ENCODE assay signal across 8 cellular contexts in genomic region chr4:140004580-140005314, GRCh38.
DNase-seq lines count a peak whose midpoint lies in the region; ATAC-seq and TF ChIP-seq lines count a peak whose summit lies in the region.

No MANE protein-coding gene starts in this region.

- peak overlapping the region; percentile 48 for H3K4me3 Mint-ChIP-seq in endodermal cell
- H3K4me3 Mint-ChIP-seq in activated T-helper 1 cell treated with anti-CD3 and anti-CD28 coated beads, Interleukin-12 subunit alpha, Interleukin-12 subunit beta, Interleukin-2, Interleukin-4 antibody, amounts not matched to agents 30 ng/mL and 10 ng/mL and 1 ng/mL, durations not matched to agents 14 hours and 24 hours and 36 hours = no peak overlapping the region

- H3K4me3 ChIP-seq in ACC112 (ENCODE audit: low read depth, low read length) (peak overlapping the region; percentile 68), endodermal cell (ENCODE audit: low read length) (peak overlapping the region; percentile 66), mesodermal cell (ENCODE audit: extremely low read depth, insufficient read depth, low read length, poor library complexity, severe bottlenecking) (no peak overlapping the region), aorta (ENCODE audit: low read length in 2 of 2) (peak overlapping the region; percentile 47 to 92)

- peak overlapping the region; percentile 81 for H2AFZ ChIP-seq in ACC112 (ENCODE audit: low read length, unreplicated experiment)

- WGBS in endodermal cell (ENCODE audit: insufficient coverage in 1 of 2, insufficient read length in 1 of 2), 2 experiments = 4 to 12% methylated on average over 4 to 15 of the region's 15 CpGs
- 1 to 6% methylated on average over 11 to 14 of the region's 15 CpGs for WGBS in mesodermal cell (ENCODE audit: insufficient coverage in 2 of 2), 2 experiments
- 5 to 11% methylated on average over 15 of the region's 15 CpGs for WGBS in aorta, 2 donors

- peak; percentile 33 for DNase-seq in NCI-H2107 (lab: John Stamatoyannopoulos, UW)
- peak; percentile 83 for DNase-seq in endodermal cell
- DNase-seq in aorta = peak; percentile 61 to 83
- DNase-seq in activated T-helper 1 cell treated with anti-CD3 and anti-CD28 coated beads, Interleukin-12 subunit alpha, Interleukin-12 subunit beta, Interleukin-2, Interleukin-4 antibody, amounts not matched to agents 30 ng/mL and 10 ng/mL and 1 ng/mL, durations not matched to agents 14 hours and 24 hours and 36 hours (ENCODE audit: low spot score) = no peak
- DNase-seq in HEK293T (ENCODE audit: extremely low spot score) = no peak

- CTCF ChIA-PET in HEK293T (lab: Yijun Ruan, JAX) = interaction anchor here (0.9 to 1.9 kb wide), 3 partner anchors 8 to 248 kb away, joined by 3 to 6 read pairs (median 5); no protein-coding TSS in a partner anchor

- H3K27me3 Mint-ChIP-seq in endodermal cell (ENCODE audit: insufficient read depth) = no peaks in the 10 kb centered on the region
- H3K27me3 Mint-ChIP-seq in activated T-helper 1 cell treated with anti-CD3 and anti-CD28 coated beads, Interleukin-12 subunit alpha, Interleukin-12 subunit beta, Interleukin-2, Interleukin-4 antibody, amounts not matched to agents 30 ng/mL and 10 ng/mL and 1 ng/mL, durations not matched to agents 14 hours and 24 hours and 36 hours (ENCODE audit: insufficient read depth) = peaks cover 35% of the 10 kb centered on the region

- H3K9me3 ChIP-seq in endodermal cell (ENCODE audit: control insufficient read depth, low read length) (no peaks in the 10 kb centered on the region), mesodermal cell (ENCODE audit: control insufficient read depth, low read length) (no peaks in the 10 kb centered on the region), aorta (ENCODE audit: control insufficient read depth, low read length) (no peaks in the 10 kb centered on the region)

- intact Hi-C loops in aorta (cut with DNase I) = no loop called here
- intact Hi-C loops in activated T-helper 1 cell treated with anti-CD3 and anti-CD28 coated beads, Interleukin-12 subunit alpha, Interleukin-12 subunit beta, Interleukin-2, Interleukin-4 antibody, amounts not matched to agents 30 ng/mL and 10 ng/mL and 1 ng/mL, durations not matched to agents 14 hours and 24 hours and 36 hours (cut with micrococcal nuclease) = no loop called here

- H3K79me2 ChIP-seq in ACC112 (ENCODE audit: control insufficient read depth, insufficient read depth, low read length, unreplicated experiment) = no peaks in the 10 kb centered on the region

- H3K36me3 ChIP-seq in ACC112 (ENCODE audit: insufficient read depth, low read length) = no peaks in the 10 kb centered on the region
- no peaks in the 10 kb centered on the region for H3K36me3 ChIP-seq in endodermal cell (ENCODE audit: control insufficient read depth, insufficient read depth, low read length)
- H3K36me3 ChIP-seq in mesodermal cell (ENCODE audit: control insufficient read depth, insufficient read depth, low read length) = no peaks in the 10 kb centered on the region
- no peaks in the 10 kb centered on the region for H3K36me3 ChIP-seq in aorta (ENCODE audit: control insufficient read depth in 1 of 2, insufficient read depth in 2 of 2, low read length in 1 of 2)

- peaks cover 6% of the 10 kb centered on the region for H3K4me1 ChIP-seq in ACC112 (ENCODE audit: control insufficient read depth, insufficient read depth, low read length, unreplicated experiment)
- peaks cover 4% of the 10 kb centered on the region for H3K4me1 ChIP-seq in endodermal cell (ENCODE audit: control insufficient read depth, insufficient read depth, low read length)
- H3K4me1 ChIP-seq in mesodermal cell (ENCODE audit: control insufficient read depth, insufficient read depth, low read length, poor library complexity, severe bottlenecking) = peaks cover 19% of the 10 kb centered on the region
- H3K4me1 ChIP-seq in aorta (ENCODE audit: control insufficient read depth in 1 of 2, insufficient read depth in 2 of 2, low read length in 2 of 2) = peaks cover 0 to 7% of the 10 kb centered on the region in 2 donors

- H3K27ac ChIP-seq in ACC112 (ENCODE audit: low read depth, low read length) (no peak overlapping the region), endodermal cell (ENCODE audit: low read depth, low read length) (peak overlapping the region; percentile 86), mesodermal cell (ENCODE audit: low read depth, low read length, severe bottlenecking) (peak overlapping the region; percentile 64), aorta (ENCODE audit: low read depth in 1 of 2, low read length in 2 of 2) (no peak overlapping the region)

- TF ChIP-seq CTCF in endodermal cell (conservative IDR thresholded peaks at IDR 0.05) = no peak

- no peaks in the 10 kb centered on the region for H3K9me3 Mint-ChIP-seq in endodermal cell
- H3K9me3 Mint-ChIP-seq in activated T-helper 1 cell treated with anti-CD3 and anti-CD28 coated beads, Interleukin-12 subunit alpha, Interleukin-12 subunit beta, Interleukin-2, Interleukin-4 antibody, amounts not matched to agents 30 ng/mL and 10 ng/mL and 1 ng/mL, durations not matched to agents 14 hours and 24 hours and 36 hours = no peaks in the 10 kb centered on the region

- no peaks in the 10 kb centered on the region for H3K36me3 Mint-ChIP-seq in endodermal cell (ENCODE audit: low read depth)
- no peaks in the 10 kb centered on the region for H3K36me3 Mint-ChIP-seq in activated T-helper 1 cell treated with anti-CD3 and anti-CD28 coated beads, Interleukin-12 subunit alpha, Interleukin-12 subunit beta, Interleukin-2, Interleukin-4 antibody, amounts not matched to agents 30 ng/mL and 10 ng/mL and 1 ng/mL, durations not matched to agents 14 hours and 24 hours and 36 hours (ENCODE audit: low read depth)

- peak overlapping the region; percentile 84 for H3K27ac Mint-ChIP-seq in endodermal cell
- no peak overlapping the region for H3K27ac Mint-ChIP-seq in activated T-helper 1 cell treated with anti-CD3 and anti-CD28 coated beads, Interleukin-12 subunit alpha, Interleukin-12 subunit beta, Interleukin-2, Interleukin-4 antibody, amounts not matched to agents 30 ng/mL and 10 ng/mL and 1 ng/mL, durations not matched to agents 14 hours and 24 hours and 36 hours

- H3K9ac ChIP-seq in endodermal cell (ENCODE audit: extremely low read depth, low read length, poor library complexity, severe bottlenecking) = peak overlapping the region; percentile 58

- peak; percentile 78 for ATAC-seq in aorta (ENCODE audit: low FRiP score)
- no peak for ATAC-seq in HG02852 (IDR thresholded peaks at IDR 0.05; ENCODE audit: unreplicated experiment)

- POLR2A ChIA-PET in HEK293T (lab: Yijun Ruan, JAX) = interaction anchor here (0.6 kb wide), 1 partner anchor 369 kb away, joined by 3 read pairs; the partner anchor contains the start of gene SCOC

- H3K27me3 ChIP-seq in ACC112 (ENCODE audit: insufficient read depth, low read length) (no peaks in the 10 kb centered on the region), endodermal cell (ENCODE audit: control insufficient read depth, insufficient read depth, low read length, poor library complexity, severe bottlenecking) (no peaks in the 10 kb centered on the region), aorta (ENCODE audit: control insufficient read depth in 1 of 2, insufficient read depth in 2 of 2, low read length in 1 of 2) (no peaks in the 10 kb centered on the region)

- H3K4me1 Mint-ChIP-seq in endodermal cell = peaks cover 39% of the 10 kb centered on the region
- no peaks in the 10 kb centered on the region for H3K4me1 Mint-ChIP-seq in activated T-helper 1 cell treated with anti-CD3 and anti-CD28 coated beads, Interleukin-12 subunit alpha, Interleukin-12 subunit beta, Interleukin-2, Interleukin-4 antibody, amounts not matched to agents 30 ng/mL and 10 ng/mL and 1 ng/mL, durations not matched to agents 14 hours and 24 hours and 36 hours (ENCODE audit: low read depth)

TF ChIP-seq in HEK293T, 16 proteins besides CTCF, POLR2A, EP300 and RAD21:
- TF ChIP-seq L3MBTL2 (conservative IDR thresholded peaks at IDR 0.05) (no peak), SP1 (IDR thresholded peaks at IDR 0.05) (no peak), ZNF384 (IDR thresholded peaks at IDR 0.05) (no peak), PKNOX1 (IDR thresholded peaks at IDR 0.05) (no peak), CTBP1 (IDR thresholded peaks at IDR 0.05; ENCODE audit: borderline replicate concordance) (no peak), LEF1 (IDR thresholded peaks at IDR 0.05; ENCODE audit: borderline replicate concordance) (no peak)

Comparison
In these comparisons a context has a peak if more than half of its experiments do, and no peak if none do; other contexts are left out.
1. H3K27ac ChIP-seq: peak in endodermal cell (single experiment) and mesodermal cell (single experiment); none in ACC112 (single experiment) and aorta (0 of 2).
2. DNase-seq: peak in NCI-H2107 (single experiment), endodermal cell (single experiment) and aorta (2 of 2); none in activated T-helper 1 cell treated with anti-CD3 and anti-CD28 coated beads, Interleukin-12 subunit alpha, Interleukin-12 subunit beta, Interleukin-2, Interleukin-4 antibody, amounts not matched to agents 30 ng/mL and 10 ng/mL and 1 ng/mL, durations not matched to agents 14 hours and 24 hours and 36 hours (single experiment) and HEK293T (single experiment).